8 cellular contexts compared by ENCODE assay signal in genomic region chr15:85380217-85380859, GRCh38.
A peak's percentile ranks its signal among the peaks of the same experiment; 100 is the strongest.
DNase-seq lines count a peak whose midpoint lies in the region; ATAC-seq and TF ChIP-seq lines count a peak whose summit lies in the region.

A gene with protein sequence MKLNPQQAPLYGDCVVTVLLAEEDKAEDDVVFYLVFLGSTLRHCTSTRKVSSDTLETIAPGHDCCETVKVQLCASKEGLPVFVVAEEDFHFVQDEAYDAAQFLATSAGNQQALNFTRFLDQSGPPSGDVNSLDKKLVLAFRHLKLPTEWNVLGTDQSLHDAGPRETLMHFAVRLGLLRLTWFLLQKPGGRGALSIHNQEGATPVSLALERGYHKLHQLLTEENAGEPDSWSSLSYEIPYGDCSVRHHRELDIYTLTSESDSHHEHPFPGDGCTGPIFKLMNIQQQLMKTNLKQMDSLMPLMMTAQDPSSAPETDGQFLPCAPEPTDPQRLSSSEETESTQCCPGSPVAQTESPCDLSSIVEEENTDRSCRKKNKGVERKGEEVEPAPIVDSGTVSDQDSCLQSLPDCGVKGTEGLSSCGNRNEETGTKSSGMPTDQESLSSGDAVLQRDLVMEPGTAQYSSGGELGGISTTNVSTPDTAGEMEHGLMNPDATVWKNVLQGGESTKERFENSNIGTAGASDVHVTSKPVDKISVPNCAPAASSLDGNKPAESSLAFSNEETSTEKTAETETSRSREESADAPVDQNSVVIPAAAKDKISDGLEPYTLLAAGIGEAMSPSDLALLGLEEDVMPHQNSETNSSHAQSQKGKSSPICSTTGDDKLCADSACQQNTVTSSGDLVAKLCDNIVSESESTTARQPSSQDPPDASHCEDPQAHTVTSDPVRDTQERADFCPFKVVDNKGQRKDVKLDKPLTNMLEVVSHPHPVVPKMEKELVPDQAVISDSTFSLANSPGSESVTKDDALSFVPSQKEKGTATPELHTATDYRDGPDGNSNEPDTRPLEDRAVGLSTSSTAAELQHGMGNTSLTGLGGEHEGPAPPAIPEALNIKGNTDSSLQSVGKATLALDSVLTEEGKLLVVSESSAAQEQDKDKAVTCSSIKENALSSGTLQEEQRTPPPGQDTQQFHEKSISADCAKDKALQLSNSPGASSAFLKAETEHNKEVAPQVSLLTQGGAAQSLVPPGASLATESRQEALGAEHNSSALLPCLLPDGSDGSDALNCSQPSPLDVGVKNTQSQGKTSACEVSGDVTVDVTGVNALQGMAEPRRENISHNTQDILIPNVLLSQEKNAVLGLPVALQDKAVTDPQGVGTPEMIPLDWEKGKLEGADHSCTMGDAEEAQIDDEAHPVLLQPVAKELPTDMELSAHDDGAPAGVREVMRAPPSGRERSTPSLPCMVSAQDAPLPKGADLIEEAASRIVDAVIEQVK (N-terminal part only) (plus strand): TSS chr15:85380603. CDS start chr15:85485721, 105,118 bp downstream.

- H3K4me3 ChIP-seq in mucosa of rectum (ENCODE audit: low read length in 2 of 2) = peak within 1 kb of the TSS; percentile 73 to 88

- TF ChIP-seq EP300 in Ishikawa (IDR thresholded peaks at IDR 0.05; ENCODE audit: borderline replicate concordance) = no peak

- peak; percentile 83 for ATAC-seq in GM21619 (IDR thresholded peaks at IDR 0.05; ENCODE audit: unreplicated experiment)

- H3K4me1 ChIP-seq in mucosa of rectum (ENCODE audit: control insufficient read depth in 2 of 2, insufficient read depth in 2 of 2, low read length in 2 of 2) = peaks cover 8 to 9% of the 10 kb centered on the region in 2 donors

- peak; percentile 19; the same call in 1 of the 2 replicates for TF ChIP-seq RAD21 in Ishikawa (IDR thresholded peaks at IDR 0.05; ENCODE audit: low read depth)

- H3K27ac ChIP-seq in mucosa of rectum (ENCODE audit: low read depth in 2 of 2, low read length in 2 of 2) = peak within 1 kb of the TSS; percentile 88 to 90

- no peaks in the 10 kb centered on the region for H3K9me3 ChIP-seq in mucosa of rectum (ENCODE audit: control insufficient read depth in 2 of 2, low read length in 2 of 2)

- H3K27me3 ChIP-seq in mucosa of rectum (ENCODE audit: control insufficient read depth in 2 of 2, insufficient read depth in 2 of 2, low read length in 2 of 2) = no peaks in the 10 kb centered on the region

- peak; percentile 64 for DNase-seq in DMS153 treated with DMSO at 0.1 percent for 48 hours (lab: John Stamatoyannopoulos, UW; ENCODE audit: unreplicated experiment)
- DNase-seq in OCI-M2 (lab: John Stamatoyannopoulos, UW; ENCODE audit: unreplicated experiment) = peak; percentile 54
- DNase-seq in activated T-cell treated with anti-CD3 and anti-CD28 coated beads for 4 hours = peak; percentile 81
- DNase-seq in erythroblast (lab: John Stamatoyannopoulos, UW) = peak; percentile 97 to 98
- DNase-seq in stimulated activated CD8-positive, alpha-beta memory T cell treated with anti-CD3 and anti-CD28 coated beads, Interleukin-4, amount 100 ng/mL, for 4 hours (ENCODE audit: low read depth in 2 of 2, low spot score in 1 of 2) = peak; percentile 80 to 92

- peak within 1 kb of the TSS; percentile 74 to 79 for H3K9ac ChIP-seq in mucosa of rectum (ENCODE audit: low read depth in 1 of 2, low read length in 2 of 2)

- no peaks in the 10 kb centered on the region for H3K36me3 ChIP-seq in mucosa of rectum (ENCODE audit: control insufficient read depth in 2 of 2, insufficient read depth in 2 of 2, low read length in 2 of 2)

- peak; percentile 35 for TF ChIP-seq POLR2A in erythroblast (IDR thresholded peaks at IDR 0.05; ENCODE audit: low read length)

TF ChIP-seq in Ishikawa, 13 proteins besides CTCF, POLR2A, EP300 and RAD21:
- TF ChIP-seq CREB1 (IDR thresholded peaks at IDR 0.05; ENCODE audit: low read depth) (no peak; the same call in 1 of the 2 replicates), TEAD4 (IDR thresholded peaks at IDR 0.05) (0 out of 2 replicates have a peak, but pooled peaks have one; percentile 16), YY1 (IDR thresholded peaks at IDR 0.05; ENCODE audit: low read depth) (peak; percentile 17; the same call in 1 of the 2 replicates), NFIC (IDR thresholded peaks at IDR 0.05) (no peak), ZBTB7A (IDR thresholded peaks at IDR 0.05; ENCODE audit: low read depth) (no peak), TCF12 (IDR thresholded peaks at IDR 0.05; ENCODE audit: low read depth) (no peak), FOXM1 (IDR thresholded peaks at IDR 0.05; ENCODE audit: borderline replicate concordance, low read depth) (0 out of 2 replicates have a peak, but pooled peaks have one; percentile 16), EGR1 (IDR thresholded peaks at IDR 0.05) (peak; percentile 69), TAF1 (IDR thresholded peaks at IDR 0.05; ENCODE audit: low read depth) (peak; percentile 56; the same call in 1 of the 2 replicates), CEBPB (IDR thresholded peaks at IDR 0.05) (no peak), USF1 (IDR thresholded peaks at IDR 0.05) (no peak)
- TF ChIP-seq, protein P1, sequence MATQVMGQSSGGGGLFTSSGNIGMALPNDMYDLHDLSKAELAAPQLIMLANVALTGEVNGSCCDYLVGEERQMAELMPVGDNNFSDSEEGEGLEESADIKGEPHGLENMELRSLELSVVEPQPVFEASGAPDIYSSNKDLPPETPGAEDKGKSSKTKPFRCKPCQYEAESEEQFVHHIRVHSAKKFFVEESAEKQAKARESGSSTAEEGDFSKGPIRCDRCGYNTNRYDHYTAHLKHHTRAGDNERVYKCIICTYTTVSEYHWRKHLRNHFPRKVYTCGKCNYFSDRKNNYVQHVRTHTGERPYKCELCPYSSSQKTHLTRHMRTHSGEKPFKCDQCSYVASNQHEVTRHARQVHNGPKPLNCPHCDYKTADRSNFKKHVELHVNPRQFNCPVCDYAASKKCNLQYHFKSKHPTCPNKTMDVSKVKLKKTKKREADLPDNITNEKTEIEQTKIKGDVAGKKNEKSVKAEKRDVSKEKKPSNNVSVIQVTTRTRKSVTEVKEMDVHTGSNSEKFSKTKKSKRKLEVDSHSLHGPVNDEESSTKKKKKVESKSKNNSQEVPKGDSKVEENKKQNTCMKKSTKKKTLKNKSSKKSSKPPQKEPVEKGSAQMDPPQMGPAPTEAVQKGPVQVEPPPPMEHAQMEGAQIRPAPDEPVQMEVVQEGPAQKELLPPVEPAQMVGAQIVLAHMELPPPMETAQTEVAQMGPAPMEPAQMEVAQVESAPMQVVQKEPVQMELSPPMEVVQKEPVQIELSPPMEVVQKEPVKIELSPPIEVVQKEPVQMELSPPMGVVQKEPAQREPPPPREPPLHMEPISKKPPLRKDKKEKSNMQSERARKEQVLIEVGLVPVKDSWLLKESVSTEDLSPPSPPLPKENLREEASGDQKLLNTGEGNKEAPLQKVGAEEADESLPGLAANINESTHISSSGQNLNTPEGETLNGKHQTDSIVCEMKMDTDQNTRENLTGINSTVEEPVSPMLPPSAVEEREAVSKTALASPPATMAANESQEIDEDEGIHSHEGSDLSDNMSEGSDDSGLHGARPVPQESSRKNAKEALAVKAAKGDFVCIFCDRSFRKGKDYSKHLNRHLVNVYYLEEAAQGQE (IDR thresholded peaks at IDR 0.05; ENCODE audit: low read depth) = no peak
- TF ChIP-seq, protein P2, sequence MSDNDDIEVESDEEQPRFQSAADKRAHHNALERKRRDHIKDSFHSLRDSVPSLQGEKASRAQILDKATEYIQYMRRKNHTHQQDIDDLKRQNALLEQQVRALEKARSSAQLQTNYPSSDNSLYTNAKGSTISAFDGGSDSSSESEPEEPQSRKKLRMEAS (IDR thresholded peaks at IDR 0.05) = peak; percentile 27; the same call in 1 of the 2 replicates

Comparison
In these comparisons a context has a peak if more than half of its experiments do, and no peak if none do; other contexts are left out.
1. Peak in every context shown above with its lines: DNase-seq, ATAC-seq, H3K4me3 ChIP-seq and H3K27ac ChIP-seq.